In genomic region chr1:227330709-227331108, GRCh38 we compare ENCODE assay signal across 14 cellular contexts.
"Had no signal": no experiment of that assay in that cellular context is flagged by ENCODE, and none has a peak within 500 bp of the region (broad histone marks: within the 10 kb centered on the region; RNA-seq: fewer than 3 reads in every experiment).

No MANE protein-coding gene starts in this region.

- H3K4me1 ChIP-seq: ascending aorta had no signal

- H3K27me3 ChIP-seq: ascending aorta, cardiac muscle cell, transverse colon had no signal

- DNase-seq: activated CD4-positive, CD25-positive, alpha-beta regulatory T cell treated with anti-CD3 and anti-CD28 coated beads, Interleukin-2, amount 50 U/mL, for 72 hours; activated naive CD8-positive, alpha-beta T cell treated with anti-CD3 and anti-CD28 coated beads for 36 hours; hippocampal formation; kidney; mesenchymal stem cell; natural killer cell; small intestine; stimulated activated CD4-positive, alpha-beta T cell treated with anti-CD3 and anti-CD28 coated beads, Interleukin-4, amount 100 ng/mL, for 24 hours; stimulated activated naive CD4-positive, alpha-beta T cell treated with Interleukin-2 at 50 U/mL for 16 hours; T-helper 1 cell; T1000; transverse colon had no signal

- H3K36me3 ChIP-seq: ascending aorta, cardiac muscle cell, transverse colon had no signal

- H3K9me3 ChIP-seq: ascending aorta, transverse colon had no signal

- H3K27ac ChIP-seq: ascending aorta, cardiac muscle cell, transverse colon had no signal

- ATAC-seq: natural killer cell had no signal

- H3K4me3 ChIP-seq: ascending aorta, cardiac muscle cell, transverse colon had no signal
